In the genomic region with DNA sequence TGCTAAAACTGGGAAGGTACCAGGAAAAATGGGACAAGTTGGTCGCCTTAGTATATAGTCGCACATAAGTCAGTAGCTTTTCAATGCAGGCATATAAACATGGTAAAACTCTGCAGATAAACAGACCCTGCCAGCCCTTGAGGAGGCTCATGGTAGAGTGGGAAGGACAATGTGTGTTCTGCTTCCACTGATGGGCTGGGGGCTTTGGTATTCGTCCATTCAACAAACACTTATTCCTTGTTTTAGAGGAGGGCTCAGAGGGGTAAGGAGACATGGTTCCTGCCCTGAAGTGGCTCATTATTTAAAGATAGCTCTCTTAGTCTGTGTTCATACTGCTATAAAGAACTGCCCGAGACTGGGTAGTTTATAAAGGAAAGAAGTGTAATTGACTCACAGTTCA, we compare ENCODE assay signal across 11 cellular contexts. TPM values are rescaled to one million over a fixed set of nuclear protein-coding genes. Genes with fewer than 3 reads are reported as not detected.
"Had no signal": no experiment of that assay in that cellular context is flagged by ENCODE, and none has a peak within 500 bp of the region (broad histone marks: within the 10 kb centered on the region; RNA-seq: fewer than 3 reads in every experiment).

No MANE protein-coding gene starts in this region.

RNA-seq across cellular contexts. Expression of gene CELA3A, which starts 11.3 kb away (rescaled TPM):
- total RNA-seq: subcutaneous adipose tissue, suprapubic skin, temporal lobe, testis, thyroid gland, transverse colon, upper lobe of right lung, ureter, urinary bladder, uterus, vagina had no signal

RNA-seq across cellular contexts. Expression of gene CELA3B, which starts 35.9 kb away (rescaled TPM):
- total RNA-seq: subcutaneous adipose tissue, suprapubic skin, temporal lobe, thyroid gland, transverse colon, upper lobe of right lung, ureter, urinary bladder, vagina had no signal
